ENCODE assay signal across 8 cellular contexts in the genomic region with DNA sequence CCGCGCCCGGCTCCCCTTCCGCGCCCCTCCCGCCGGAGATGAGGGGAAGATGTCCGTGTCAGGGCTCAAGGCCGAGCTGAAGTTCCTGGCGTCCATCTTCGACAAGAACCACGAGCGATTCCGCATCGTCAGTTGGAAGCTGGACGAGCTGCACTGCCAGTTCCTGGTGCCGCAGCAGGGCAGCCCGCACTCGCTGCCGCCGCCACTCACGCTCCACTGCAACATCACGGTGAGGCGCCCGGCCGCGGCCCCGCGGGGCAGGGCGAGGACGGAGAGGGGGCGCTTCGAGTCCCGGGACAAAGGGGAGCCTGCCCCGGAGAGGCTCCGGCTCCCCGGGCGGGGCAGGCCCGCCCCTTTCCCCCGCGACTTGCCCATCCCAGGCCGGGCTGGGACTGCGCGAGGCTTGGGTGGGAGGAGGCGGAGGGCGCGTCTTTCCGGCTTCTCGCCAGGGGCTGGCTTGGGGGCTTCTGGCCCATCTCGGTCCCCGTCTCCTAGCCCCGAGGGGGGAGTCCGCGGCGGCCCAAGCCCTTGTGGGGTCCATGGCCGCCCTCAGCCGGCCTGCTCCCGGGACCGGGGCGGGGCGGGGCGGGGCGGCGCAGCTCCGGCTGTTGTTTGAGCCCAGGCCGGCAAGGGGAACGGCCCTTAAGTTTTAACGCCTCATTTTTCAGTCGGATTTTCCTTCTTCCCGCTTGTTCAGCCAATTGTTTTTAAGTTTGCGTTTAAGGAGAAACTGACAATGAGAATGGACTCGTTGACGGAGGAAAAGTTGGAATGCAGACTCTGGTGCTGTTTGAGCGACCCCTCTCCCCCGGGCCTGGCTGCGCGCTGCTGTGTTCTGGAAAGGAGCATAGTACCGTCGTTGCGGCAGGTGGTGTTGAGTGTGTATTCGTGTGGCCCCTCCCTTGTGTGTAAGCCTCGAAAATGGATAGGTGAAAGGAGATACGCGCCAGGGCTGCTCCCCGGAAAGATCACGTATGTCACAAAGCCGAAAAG. TPM values are rescaled to one million over a fixed set of nuclear protein-coding genes. Genes with fewer than 3 reads are reported as not detected.
DNase-seq lines count a peak whose midpoint lies in the region; ATAC-seq, FAIRE-seq and TF ChIP-seq lines count a peak whose summit lies in the region.

No MANE protein-coding gene starts in this region.

- peak overlapping the region; percentile 81 to 96 (median 87) for H3K27ac ChIP-seq in adrenal gland
- peak overlapping the region; percentile 69 to 97 (median 94) for H3K27ac ChIP-seq in heart right ventricle

- peak; percentile 28 for DNase-seq in COLO829 (ENCODE audit: low spot score)
- DNase-seq in SW480 (ENCODE audit: low spot score) = peak; percentile 49
- DNase-seq in adrenal gland = peak; percentile 53 to 73 (median 64)
- peak; percentile 55 to 71 for DNase-seq in heart right ventricle
- DNase-seq in pons (ENCODE audit: low spot score) = peak; percentile 48
- peak; percentile 79 for DNase-seq in urothelium cell line (ENCODE audit: low spot score)

- ATAC-seq in GM21423 (IDR thresholded peaks at IDR 0.05; ENCODE audit: unreplicated experiment) (peak; percentile 39), heart right ventricle (peak; percentile 77 to 88 (median 82))

- H3K4me1 ChIP-seq in adrenal gland (replicated peaks in 1 of 2) = peaks cover 24 to 47% of the 10 kb centered on the region in 2 donors
- H3K4me1 ChIP-seq in heart right ventricle = peaks cover 0 to 68% (median 55%) of the 10 kb centered on the region in 9 donors

- H3K9me3 ChIP-seq in adrenal gland (replicated peaks in 1 of 3) (no peaks in the 10 kb centered on the region), heart right ventricle (no peaks in the 10 kb centered on the region)

- peak; percentile 12 to 67 for TF ChIP-seq POLR2A in adrenal gland (IDR thresholded peaks at IDR 0.05)

- TF ChIP-seq CTCF in adrenal gland (IDR thresholded peaks at IDR 0.05) = no peak
- no peak for TF ChIP-seq CTCF in heart right ventricle (IDR thresholded peaks at IDR 0.05)

- no peak for FAIRE-seq in urothelium cell line (lab: Jason Lieb, UNC)

- H3K36me3 ChIP-seq in adrenal gland (replicated peaks in 1 of 2) (no peaks in the 10 kb centered on the region), heart right ventricle (peaks cover 0 to 4% (median 0%) of the 10 kb centered on the region in 9 donors)

- H3K27me3 ChIP-seq in adrenal gland (no peaks in the 10 kb centered on the region), heart right ventricle (no peaks in the 10 kb centered on the region)

- WGBS in adrenal gland, 4 donors = 0 to 2% (median 1%) methylated on average over 23 to 87 of the region's 87 CpGs
- 0 to 1% methylated on average over 73 to 87 of the region's 87 CpGs for WGBS in heart right ventricle, 2 donors

- no peak for TF ChIP-seq RAD21 in Ishikawa (IDR thresholded peaks at IDR 0.05; ENCODE audit: low read depth)

- H3K4me3 ChIP-seq in adrenal gland (peak overlapping the region; percentile 41 to 96 (median 90)), heart right ventricle (peak overlapping the region; percentile 63 to 95 (median 85))

- TF ChIP-seq EP300 in Ishikawa (IDR thresholded peaks at IDR 0.05; ENCODE audit: borderline replicate concordance) = no peak

- intact Hi-C loops in adrenal gland (cut with DNase I) = no loop called here
- intact Hi-C loops in heart right ventricle (cut with DNase I) = loop anchor here in 2 of 10 donors (5.0 to 10.0 kb wide), 2 partner anchors 58 to 61 kb away; partner anchors contain the start of gene FBXO22 (in 2 of the 2)

TF ChIP-seq in Ishikawa, 13 proteins besides CTCF, POLR2A, EP300 and RAD21:
- TF ChIP-seq, protein P1, sequence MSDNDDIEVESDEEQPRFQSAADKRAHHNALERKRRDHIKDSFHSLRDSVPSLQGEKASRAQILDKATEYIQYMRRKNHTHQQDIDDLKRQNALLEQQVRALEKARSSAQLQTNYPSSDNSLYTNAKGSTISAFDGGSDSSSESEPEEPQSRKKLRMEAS (IDR thresholded peaks at IDR 0.05) = peak; percentile 59; the same call in 1 of the 2 replicates
- no peak for TF ChIP-seq REST (IDR thresholded peaks at IDR 0.05; ENCODE audit: low read depth)
- TF ChIP-seq CREB1 (IDR thresholded peaks at IDR 0.05; ENCODE audit: low read depth) = no peak
- TF ChIP-seq YY1 (IDR thresholded peaks at IDR 0.05; ENCODE audit: low read depth) = peak; percentile 47
- peak; percentile 83 for TF ChIP-seq ZBTB7A (IDR thresholded peaks at IDR 0.05; ENCODE audit: low read depth)
- TF ChIP-seq TAF1 (IDR thresholded peaks at IDR 0.05; ENCODE audit: low read depth) = peak; percentile 14; the same call in 1 of the 2 replicates

RNA-seq across cellular contexts. Expression of gene UBE2Q2, which starts 0.7 kb away (rescaled TPM):
- total RNA-seq in adrenal gland = 10 to 100 TPM; 35.0 to 76.7 (median 46.5) TPM
- polyA plus RNA-seq in adrenal gland = 10 to 100 TPM; 18.7 to 49.8 (median 36.6) TPM
- total RNA-seq in heart right ventricle = 10 to 100 TPM; 16.0 to 36.5 (median 25.3) TPM
- 10 to 100 TPM; 12.5 to 24.3 TPM for polyA plus RNA-seq in heart right ventricle

RNA-seq across cellular contexts. Expression of gene FBXO22, which starts 59.8 kb away (rescaled TPM):
- total RNA-seq in adrenal gland (10 to 100 TPM; 16.6 to 40.8 (median 26.4) TPM), heart right ventricle (10 to 100 TPM; 15.6 to 23.4 (median 18.6) TPM)
- polyA plus RNA-seq in adrenal gland (10 to 100 TPM in 1 of 3 donors, 1 to 10 TPM in 2; 5.1 to 28.7 (median 5.4) TPM), heart right ventricle (10 to 100 TPM in 1 of 2 donors, 1 to 10 TPM in 1; 3.8 to 15.0 TPM)

Comparison
In these comparisons a context has a peak if more than half of its experiments do, and no peak if none do; other contexts are left out.
1. Peak in every context shown above with its lines: DNase-seq, ATAC-seq, H3K4me3 ChIP-seq and H3K27ac ChIP-seq.
2. DNase-seq: peak in every context shown above with its lines; median percentile 79 in urothelium cell line; 64 in adrenal gland; 63 in heart right ventricle; 49 in SW480; 48 in pons; 28 in COLO829.